Comparison of ENCODE assay signal across 12 cellular contexts in the genomic region with DNA sequence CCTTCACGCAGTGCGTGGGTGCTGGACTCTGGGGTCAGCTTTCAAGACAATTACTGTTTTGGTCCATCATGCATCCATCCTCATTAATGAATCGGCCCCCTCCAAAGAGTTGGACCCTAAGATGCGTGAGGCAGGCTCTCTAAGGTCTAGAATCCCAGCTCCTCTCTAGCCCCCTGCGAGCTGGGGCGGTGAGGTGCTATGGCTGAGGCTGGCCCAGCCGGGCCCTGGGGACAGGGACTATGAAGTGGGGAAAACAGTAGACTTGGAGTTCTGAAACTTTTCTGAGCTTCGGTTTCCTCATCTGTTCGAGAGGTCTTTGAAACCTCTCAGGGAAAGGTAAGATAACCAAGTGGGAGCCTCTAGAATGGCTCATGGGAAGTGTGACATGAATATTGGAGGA. TPM values are rescaled to one million over a fixed set of nuclear protein-coding genes. Genes with fewer than 3 reads are reported as not detected.
DNase-seq lines count a peak whose midpoint lies in the region; ATAC-seq, FAIRE-seq and TF ChIP-seq lines count a peak whose summit lies in the region.
"Had no signal": no experiment of that assay in that cellular context is flagged by ENCODE, and none has a peak within 500 bp of the region (broad histone marks: within the 10 kb centered on the region; RNA-seq: fewer than 3 reads in every experiment).

No MANE protein-coding gene starts in this region.

- CTCF ChIA-PET in activated CD4-positive, alpha-beta T cell treated with anti-CD3 and anti-CD28 coated beads, Interleukin-2, amount 10 ng/mL, durations not matched to agents 7 days and 5 days (lab: Charles Lee) = interaction anchor here (1.1 to 5.7 kb wide), 4 partner anchors 9 to 21 kb away, joined by 3 to 34 read pairs (median 18); a partner anchor contains a TSS
- CTCF ChIA-PET in PC-3 (lab: Charles Lee) = no interaction called here
- CTCF ChIA-PET in endothelial cell of umbilical vein (lab: Charles Lee) = interaction anchor here (1.7 to 2.8 kb wide), 4 partner anchors 8 to 80 kb away, joined by 6 to 12 read pairs (median 9); a partner anchor contains a TSS
- CTCF ChIA-PET in GM10248 (lab: Yijun Ruan, JAX) = interaction anchor here (1.0 to 5.1 kb wide), 5 partner anchors 8 to 78 kb away, joined by 4 to 48 read pairs (median 6); a partner anchor contains a TSS

- peak overlapping the region; percentile 88; the same call in 1 of the 2 replicates for H3K4me2 ChIP-seq in PC-3 (ENCODE audit: low read length)
- H3K4me2 ChIP-seq in endothelial cell of umbilical vein (ENCODE audit: insufficient read depth, low read length) = peak overlapping the region; percentile 82

- no peak for DNase-seq in activated CD4-positive, alpha-beta T cell treated with anti-CD3 and anti-CD28 coated beads, Interleukin-2, amount 10 ng/mL, durations not matched to agents 7 days and 5 days
- DNase-seq in activated CD4-positive, alpha-beta T cell treated with anti-CD3 and anti-CD28 coated beads, Interleukin-2, amount 50 U/mL, for 1 hour = no peak
- DNase-seq in PC-3 (no peak), endothelial cell of umbilical vein (ENCODE audit: low read depth, low spot score) (no peak), psoas muscle (no peak), GM10248 (ENCODE audit: extremely low spot score) (no peak), NCI-H524 (lab: John Stamatoyannopoulos, UW) (no peak)
- DNase-seq in effector CD8-positive, alpha-beta T cell (lab: John Stamatoyannopoulos, UW) = no peak
- DNase-seq: heart right ventricle; MG63; stimulated activated CD4-positive, alpha-beta T cell treated with anti-CD3 and anti-CD28 coated beads, Interleukin-2, amount 100 ng/mL, for 24 hours had no signal

- peaks cover 40% of the 10 kb centered on the region for H3K79me2 ChIP-seq in PC-3 (ENCODE audit: low read length)
- H3K79me2 ChIP-seq in endothelial cell of umbilical vein (ENCODE audit: control insufficient read depth, insufficient read depth, low read length) = peaks cover 35% of the 10 kb centered on the region

- H3K4me1 ChIP-seq in PC-3 (ENCODE audit: insufficient read depth, low read length) (peaks cover 14% of the 10 kb centered on the region), endothelial cell of umbilical vein (ENCODE audit: control insufficient read depth, extremely low read depth, insufficient read depth, low read length) (peaks cover 8% of the 10 kb centered on the region), psoas muscle (peaks cover 10% of the 10 kb centered on the region)

- no peaks in the 10 kb centered on the region for H3K27me3 Mint-ChIP-seq in activated CD4-positive, alpha-beta T cell treated with anti-CD3 and anti-CD28 coated beads, Interleukin-2, amount 10 ng/mL, durations not matched to agents 7 days and 5 days

- H2AFZ ChIP-seq in PC-3 (ENCODE audit: low read length) (no peak overlapping the region), endothelial cell of umbilical vein (ENCODE audit: low read depth, low read length) (no peak overlapping the region)

- TF ChIP-seq CTCF in PC-3 (conservative IDR thresholded peaks at IDR 0.05; ENCODE audit: low read depth, low read length) = no peak
- TF ChIP-seq CTCF in endothelial cell of umbilical vein (IDR thresholded peaks at IDR 0.05; ENCODE audit: extremely low read depth in 1 of 2, insufficient read depth in 1 of 2, low read depth in 1 of 2, low read length in 2 of 2) = no peak
- TF ChIP-seq CTCF in psoas muscle (IDR thresholded peaks at IDR 0.05) = no peak
- no peak for TF ChIP-seq CTCF in GM10248 (IDR thresholded peaks at IDR 0.05; ENCODE audit: control extremely low read depth, extremely low read depth, low read depth, missing control alignments)

- POLR2A ChIA-PET in activated CD4-positive, alpha-beta T cell treated with anti-CD3 and anti-CD28 coated beads, Interleukin-2, amount 10 ng/mL, durations not matched to agents 7 days and 5 days (lab: Charles Lee) = interaction anchor here (0.5 kb wide), 1 partner anchor 42 kb away, joined by 4 read pairs; a partner anchor contains a TSS
- POLR2A ChIA-PET in PC-3 (lab: Charles Lee; ENCODE audit: unreplicated experiment) (no interaction called here), endothelial cell of umbilical vein (lab: Charles Lee) (no interaction called here), GM10248 (lab: Yijun Ruan, JAX) (interaction anchor here (0.5 to 0.6 kb wide), 2 partner anchors 9 to 18 kb away, joined by 3 to 5 read pairs; no protein-coding TSS in a partner anchor)

- peaks cover 33% of the 10 kb centered on the region for H3K4me1 Mint-ChIP-seq in activated CD4-positive, alpha-beta T cell treated with anti-CD3 and anti-CD28 coated beads, Interleukin-2, amount 10 ng/mL, durations not matched to agents 7 days and 5 days

- H3K9ac ChIP-seq in PC-3 (ENCODE audit: low read length) (no peak overlapping the region), endothelial cell of umbilical vein (replicated peaks; ENCODE audit: extremely low read depth, insufficient read depth, low read length) (no peak overlapping the region)

- peak overlapping the region; percentile 86 for H3K4me3 Mint-ChIP-seq in activated CD4-positive, alpha-beta T cell treated with anti-CD3 and anti-CD28 coated beads, Interleukin-2, amount 10 ng/mL, durations not matched to agents 7 days and 5 days

- no peaks in the 10 kb centered on the region for H3K9me3 Mint-ChIP-seq in activated CD4-positive, alpha-beta T cell treated with anti-CD3 and anti-CD28 coated beads, Interleukin-2, amount 10 ng/mL, durations not matched to agents 7 days and 5 days

- no peak for TF ChIP-seq POLR2A in endothelial cell of umbilical vein (IDR thresholded peaks at IDR 0.05; ENCODE audit: low read depth, low read length)

- no peak overlapping the region for H3K27ac ChIP-seq in PC-3 (ENCODE audit: low read length)
- H3K27ac ChIP-seq in endothelial cell of umbilical vein (ENCODE audit: insufficient read depth, low read depth, low read length) = no peak overlapping the region
- H3K27ac ChIP-seq in psoas muscle = peak overlapping the region; percentile 98

- no peaks in the 10 kb centered on the region for H3K27me3 ChIP-seq in PC-3 (ENCODE audit: low read length)
- no peaks in the 10 kb centered on the region for H3K27me3 ChIP-seq in endothelial cell of umbilical vein (ENCODE audit: control insufficient read depth in 2 of 2, insufficient read depth in 2 of 2, low read length in 2 of 2)
- no peaks in the 10 kb centered on the region for H3K27me3 ChIP-seq in psoas muscle (ENCODE audit: insufficient read depth in 3 of 3, low read length in 2 of 3)
- H3K27me3 ChIP-seq: heart right ventricle, MG63 had no signal

- H4K20me1 ChIP-seq in PC-3 (ENCODE audit: low read length) (no peaks in the 10 kb centered on the region), endothelial cell of umbilical vein (replicated peaks; ENCODE audit: control insufficient read depth, extremely low read depth, insufficient read depth, low read length) (no peaks in the 10 kb centered on the region)

- H3K36me3 ChIP-seq in PC-3 (ENCODE audit: low read depth, low read length) = peaks cover 16% of the 10 kb centered on the region; the same call in 1 of the 2 replicates
- H3K36me3 ChIP-seq in endothelial cell of umbilical vein (ENCODE audit: control insufficient read depth in 2 of 2, extremely low read depth in 1 of 2, insufficient read depth in 2 of 2, low read length in 2 of 2) = peaks cover 3 to 27% of the 10 kb centered on the region in 2 experiments
- peaks cover 0 to 41% of the 10 kb centered on the region in 2 donors for H3K36me3 ChIP-seq in psoas muscle (ENCODE audit: insufficient read depth in 1 of 2, low read depth in 1 of 2)

- WGBS in psoas muscle, 3 donors = 81 to 88% (median 83%) methylated on average over 9 of the region's 9 CpGs

- H3F3A ChIP-seq in PC-3 (ENCODE audit: low read length, unreplicated experiment) = no peaks in the 10 kb centered on the region

- H3K27ac Mint-ChIP-seq in activated CD4-positive, alpha-beta T cell treated with anti-CD3 and anti-CD28 coated beads, Interleukin-2, amount 10 ng/mL, durations not matched to agents 7 days and 5 days = peak overlapping the region; percentile 98

- no TSS peak for BruUV-seq in PC-3 (replicated peaks; lab: Mats Ljungman, UMichigan)
- no TSS peak for BruUV-seq in endothelial cell of umbilical vein (replicated peaks; lab: Mats Ljungman, UMichigan)

- dilution Hi-C loops in endothelial cell of umbilical vein (cut with MboI; ENCODE audit: extremely low pct_ligation_motif_present, low sequenced_read_pairs) = no loop called here

- peaks cover 12% of the 10 kb centered on the region for H3K36me3 Mint-ChIP-seq in activated CD4-positive, alpha-beta T cell treated with anti-CD3 and anti-CD28 coated beads, Interleukin-2, amount 10 ng/mL, durations not matched to agents 7 days and 5 days (ENCODE audit: low read depth)

- H3K4me3 ChIP-seq in PC-3 (ENCODE audit: low read length) (no peak overlapping the region), endothelial cell of umbilical vein (replicated peaks in 1 of 3; ENCODE audit: insufficient read depth in 1 of 3, low read depth in 1 of 3, low read length in 3 of 3) (no peak overlapping the region), psoas muscle (peak overlapping the region; percentile 95)

- H3K9me3 ChIP-seq in PC-3 (ENCODE audit: low read length) = no peaks in the 10 kb centered on the region
- no peaks in the 10 kb centered on the region for H3K9me3 ChIP-seq in endothelial cell of umbilical vein (replicated peaks; ENCODE audit: control insufficient read depth, insufficient read depth, low read length)
- no peaks in the 10 kb centered on the region for H3K9me3 ChIP-seq in psoas muscle
- H3K9me3 ChIP-seq: heart right ventricle, MG63 had no signal

- no peaks in the 10 kb centered on the region for H3K9me2 ChIP-seq in PC-3 (replicated peaks; ENCODE audit: low read length)

- no peaks in the 10 kb centered on the region for H3K9me1 ChIP-seq in endothelial cell of umbilical vein (replicated peaks; ENCODE audit: control insufficient read depth, extremely low read depth, insufficient read depth, low read length)

- ATAC-seq in PC-3 (no peak), psoas muscle (no peak)
- ATAC-seq: heart right ventricle had no signal

- no peak for FAIRE-seq in endothelial cell of umbilical vein (lab: Jason Lieb, UNC)
- FAIRE-seq: H54 had no signal

- intact Hi-C loops in PC-3 (cut with micrococcal nuclease) (no loop called here), endothelial cell of umbilical vein (cut with micrococcal nuclease) (no loop called here), psoas muscle (cut with DNase I) (no loop called here)

RNA-seq across cellular contexts. Expression of a gene that starts 1.6 kb away (rescaled TPM):
- total RNA-seq in activated CD4-positive, alpha-beta T cell treated with anti-CD3 and anti-CD28 coated beads, Interleukin-2, amount 10 ng/mL, durations not matched to agents 7 days and 5 days = 10 to 100 TPM; 62.6 to 66.6 TPM
- total RNA-seq in PC-3 (2014; rRNA removed) (22.2 and 24.4 TPM in 2 replicates), endothelial cell of umbilical vein (55.6 and 56.4 TPM in 2 replicates), psoas muscle (10 to 100 TPM; 22.9 to 44.6 (median 39.9) TPM)
- polyA plus RNA-seq in endothelial cell of umbilical vein (46.4 and 53.4 TPM in 2 replicates), psoas muscle (10 to 100 TPM; 21.0 to 47.5 (median 28.1) TPM)
- 24.3 and 32.9 TPM in 2 replicates for polyA plus RNA-seq in endothelial cell of umbilical vein (2011; cell fraction: cytosol; rRNA removed)
- 135 and 157 TPM in 2 replicates for polyA plus RNA-seq in endothelial cell of umbilical vein (2011; cell fraction: nucleus; rRNA removed)
- 31.9 and 39.2 TPM in 2 replicates for polyA plus RNA-seq in endothelial cell of umbilical vein (2012)
- 19.9 and 45.9 TPM in 2 replicates for polyA minus RNA-seq in endothelial cell of umbilical vein
- 21.3 TPM for polyA minus RNA-seq in endothelial cell of umbilical vein (2011; cell fraction: cytosol; rRNA and poly(A)+ RNA removed)
- 25.4 and 35.0 TPM in 2 replicates for polyA minus RNA-seq in endothelial cell of umbilical vein (2011; cell fraction: nucleus; rRNA and poly(A)+ RNA removed)

RNA-seq across cellular contexts. Expression of a gene that starts 13.0 kb away (rescaled TPM):
- total RNA-seq in activated CD4-positive, alpha-beta T cell treated with anti-CD3 and anti-CD28 coated beads, Interleukin-2, amount 10 ng/mL, durations not matched to agents 7 days and 5 days = 1 to 10 TPM; 1.3 to 2.7 TPM
- total RNA-seq in PC-3 (2014; rRNA removed) = 0.23 and 0.87 TPM in 2 replicates
- total RNA-seq in endothelial cell of umbilical vein = 2.3 and 2.5 TPM in 2 replicates
- 1.2 TPM in 2 replicates for polyA plus RNA-seq in endothelial cell of umbilical vein
- 0.28 and 0.37 TPM in 2 replicates for polyA plus RNA-seq in endothelial cell of umbilical vein (2011; cell fraction: cytosol; rRNA removed)
- 8.1 and 9.3 TPM in 2 replicates for polyA plus RNA-seq in endothelial cell of umbilical vein (2011; cell fraction: nucleus; rRNA removed)
- polyA plus RNA-seq in endothelial cell of umbilical vein (2012) = 3.7 and 6.1 TPM in 2 replicates
- 0.40 and 1.5 TPM in 2 replicates for polyA minus RNA-seq in endothelial cell of umbilical vein
- not detected for polyA minus RNA-seq in endothelial cell of umbilical vein (2011; cell fraction: cytosol; rRNA and poly(A)+ RNA removed)
- 2.6 and 3.6 TPM in 2 replicates for polyA minus RNA-seq in endothelial cell of umbilical vein (2011; cell fraction: nucleus; rRNA and poly(A)+ RNA removed)
- 1,000 to 10,000 TPM in 3 of 4 donors, 100 to 1,000 TPM in 1; 639 to 2,539 (median 1,923) TPM for total RNA-seq in psoas muscle
- polyA plus RNA-seq in psoas muscle = 1,000 to 10,000 TPM in 2 of 3 donors, 100 to 1,000 TPM in 1; 169 to 1,914 (median 1,496) TPM

RNA-seq across cellular contexts. Expression of a gene that starts 19.1 kb away (rescaled TPM):
- total RNA-seq in activated CD4-positive, alpha-beta T cell treated with anti-CD3 and anti-CD28 coated beads, Interleukin-2, amount 10 ng/mL, durations not matched to agents 7 days and 5 days = 100 to 1,000 TPM; 105 to 125 TPM
- total RNA-seq in PC-3 (2014; rRNA removed) (185 and 198 TPM in 2 replicates), endothelial cell of umbilical vein (186 and 190 TPM in 2 replicates), psoas muscle (100 to 1,000 TPM; 155 to 233 (median 187) TPM)
- polyA plus RNA-seq in endothelial cell of umbilical vein (227 TPM in 2 replicates), psoas muscle (100 to 1,000 TPM; 211 to 355 (median 240) TPM)
- polyA plus RNA-seq in endothelial cell of umbilical vein (2011; cell fraction: cytosol; rRNA removed) = 191 and 212 TPM in 2 replicates
- polyA plus RNA-seq in endothelial cell of umbilical vein (2011; cell fraction: nucleus; rRNA removed) = 307 and 314 TPM in 2 replicates
- polyA plus RNA-seq in endothelial cell of umbilical vein (2012) = 214 and 254 TPM in 2 replicates
- 103 and 110 TPM in 2 replicates for polyA minus RNA-seq in endothelial cell of umbilical vein
- polyA minus RNA-seq in endothelial cell of umbilical vein (2011; cell fraction: cytosol; rRNA and poly(A)+ RNA removed) = 82.6 TPM
- 33.7 and 39.9 TPM in 2 replicates for polyA minus RNA-seq in endothelial cell of umbilical vein (2011; cell fraction: nucleus; rRNA and poly(A)+ RNA removed)

RNA-seq across cellular contexts. Expression of a gene that starts 42.5 kb away (rescaled TPM):
- total RNA-seq in activated CD4-positive, alpha-beta T cell treated with anti-CD3 and anti-CD28 coated beads, Interleukin-2, amount 10 ng/mL, durations not matched to agents 7 days and 5 days = 100 to 1,000 TPM; 257 to 265 TPM
- total RNA-seq in PC-3 (2014; rRNA removed) (65.8 and 104 TPM in 2 replicates), endothelial cell of umbilical vein (198 and 208 TPM in 2 replicates), psoas muscle (10 to 100 TPM; 47.7 to 66.2 (median 55.4) TPM)
- polyA plus RNA-seq in endothelial cell of umbilical vein (59.0 and 64.8 TPM in 2 replicates), psoas muscle (10 to 100 TPM; 28.8 to 50.0 (median 37.2) TPM)
- polyA plus RNA-seq in endothelial cell of umbilical vein (2011; cell fraction: cytosol; rRNA removed) = 47.6 and 52.0 TPM in 2 replicates
- 154 and 155 TPM in 2 replicates for polyA plus RNA-seq in endothelial cell of umbilical vein (2011; cell fraction: nucleus; rRNA removed)
- 88.5 and 99.0 TPM in 2 replicates for polyA plus RNA-seq in endothelial cell of umbilical vein (2012)
- polyA minus RNA-seq in endothelial cell of umbilical vein = 46.0 and 53.9 TPM in 2 replicates
- 77.6 TPM for polyA minus RNA-seq in endothelial cell of umbilical vein (2011; cell fraction: cytosol; rRNA and poly(A)+ RNA removed)
- polyA minus RNA-seq in endothelial cell of umbilical vein (2011; cell fraction: nucleus; rRNA and poly(A)+ RNA removed) = 78.9 and 92.4 TPM in 2 replicates

RNA-seq across cellular contexts. Expression of a gene that starts 59.7 kb away (rescaled TPM):
- 10 to 100 TPM; 16.8 to 21.1 TPM for total RNA-seq in activated CD4-positive, alpha-beta T cell treated with anti-CD3 and anti-CD28 coated beads, Interleukin-2, amount 10 ng/mL, durations not matched to agents 7 days and 5 days
- total RNA-seq in PC-3 (2014; rRNA removed) (40.2 and 43.3 TPM in 2 replicates), endothelial cell of umbilical vein (36.0 and 37.4 TPM in 2 replicates), psoas muscle (1 to 10 TPM; 3.1 to 7.0 (median 5.2) TPM)
- polyA plus RNA-seq in endothelial cell of umbilical vein (25.9 and 27.3 TPM in 2 replicates), psoas muscle (10 to 100 TPM in 1 of 3 donors, 1 to 10 TPM in 2; 6.2 to 22.8 (median 8.2) TPM)
- 19.0 and 28.9 TPM in 2 replicates for polyA plus RNA-seq in endothelial cell of umbilical vein (2011; cell fraction: cytosol; rRNA removed)
- polyA plus RNA-seq in endothelial cell of umbilical vein (2011; cell fraction: nucleus; rRNA removed) = 35.6 and 42.8 TPM in 2 replicates
- polyA plus RNA-seq in endothelial cell of umbilical vein (2012) = 15.3 and 19.3 TPM in 2 replicates
- 11.4 and 13.6 TPM in 2 replicates for polyA minus RNA-seq in endothelial cell of umbilical vein
- polyA minus RNA-seq in endothelial cell of umbilical vein (2011; cell fraction: cytosol; rRNA and poly(A)+ RNA removed) = 5.3 TPM
- 7.4 and 16.4 TPM in 2 replicates for polyA minus RNA-seq in endothelial cell of umbilical vein (2011; cell fraction: nucleus; rRNA and poly(A)+ RNA removed)

Comparison
In these comparisons a context has a peak if more than half of its experiments do, and no peak if none do; other contexts are left out.
1. RNA of a gene that starts 13.0 kb away (total RNA-seq): 639 to 2,539 TPM in psoas muscle; 1.3 to 2.7 TPM in activated CD4-positive, alpha-beta T cell treated with anti-CD3 and anti-CD28 coated beads, Interleukin-2, amount 10 ng/mL, durations not matched to agents 7 days and 5 days, 2.3 to 2.5 TPM in endothelial cell of umbilical vein and 0.23 to 0.87 TPM in PC-3; every median in the first group is over 100 times any median in the second.
2. POLR2A ChIA-PET loops: an anchor here in activated CD4-positive, alpha-beta T cell treated with anti-CD3 and anti-CD28 coated beads, Interleukin-2, amount 10 ng/mL, durations not matched to agents 7 days and 5 days (0.5 kb wide) and GM10248 (0.5 to 0.6 kb wide); none called in PC-3 and endothelial cell of umbilical vein.